ENCODE assay signal across 12 cellular contexts in genomic region chr6:43012364-43012763, GRCh38. TPM values are rescaled to one million over a fixed set of nuclear protein-coding genes. Genes with fewer than 3 reads are reported as not detected.
A peak's percentile ranks its signal among the peaks of the same experiment; 100 is the strongest.
DNase-seq lines count a peak whose midpoint lies in the region; TF ChIP-seq lines count a peak whose summit lies in the region.
"Had no signal": no experiment of that assay in that cellular context is flagged by ENCODE, and none has a peak within 500 bp of the region (broad histone marks: within the 10 kb centered on the region; RNA-seq: fewer than 3 reads in every experiment).

No MANE protein-coding gene starts in this region.

- no peaks in the 10 kb centered on the region for H3K9me2 ChIP-seq in neural cell (ENCODE audit: insufficient read depth, low read length)

- H3K4me3 ChIP-seq in NB4 (ENCODE audit: low read depth, low read length): peak overlapping the region; percentile 79
- H3K4me3 ChIP-seq in neural cell (ENCODE audit: low read length): peak overlapping the region; percentile 74
- H3K4me3 ChIP-seq in vagina: peak overlapping the region in 1 of 2 donors; percentile 85

- no TSS peak for BruUV-seq in Calu3 (replicated peaks; lab: Mats Ljungman, UMichigan)

- no peak for TF ChIP-seq POLR2A in NB4 (IDR thresholded peaks at IDR 0.05; ENCODE audit: extremely low read depth, insufficient read length)
- TF ChIP-seq POLR2A in vagina (IDR thresholded peaks at IDR 0.05): no peak

- no peak for TF ChIP-seq CTCF in Calu3 (IDR thresholded peaks at IDR 0.05; ENCODE audit: unreplicated experiment)
- TF ChIP-seq CTCF in NB4 (IDR thresholded peaks at IDR 0.05; ENCODE audit: low read depth, low read length): no peak
- TF ChIP-seq CTCF in neural cell (IDR thresholded peaks at IDR 0.05; ENCODE audit: poor library complexity, severe bottlenecking): no peak
- TF ChIP-seq CTCF in GM20000 (IDR thresholded peaks at IDR 0.05; ENCODE audit: extremely low read depth, missing control alignments): no peak
- TF ChIP-seq CTCF in vagina (IDR thresholded peaks at IDR 0.05): no peak

- DNase-seq in Calu3 (no peak), NB4 (ENCODE audit: low read depth) (no peak), GM20000 (ENCODE audit: low spot score) (no peak), vagina (ENCODE audit: extremely low spot score in 2 of 2) (no peak), DMS 273 treated with DMSO at 0.1 percent for 48 hours (lab: John Stamatoyannopoulos, UW) (no peak)
- no peak for DNase-seq in stimulated activated CD4-positive, alpha-beta T cell treated with anti-CD3 and anti-CD28 coated beads, Interleukin-4, amount 100 ng/mL, for 24 hours
- DNase-seq: activated effector memory CD4-positive, alpha-beta T cell treated with anti-CD3 and anti-CD28 coated beads, Interleukin-2, amount 50 U/mL, for 16 hours; MV-4-11; SHP77 treated with DMSO at 0.1 percent for 48 hours had no signal

- intact Hi-C loops in Calu3 (cut with micrococcal nuclease; ENCODE audit: unreplicated experiment): loop anchor here (2.0 kb wide), 1 partner anchor 16 kb away; no protein-coding TSS in a partner anchor
- intact Hi-C loops in dendritic cell treated with granulocyte-macrophage colony-stimulating factor and Interleukin-4, amounts not matched to agents 40 ng/mL and 50 ng/mL, for 4 days (cut with micrococcal nuclease): loop anchor here (5.0 kb wide), 1 partner anchor 795 kb away; the partner anchor contains the start of gene MRPS10
- intact Hi-C loops in vagina (cut with DNase I): loop anchor here (10.0 kb wide), 1 partner anchor 108 kb away; no protein-coding TSS in a partner anchor

- no peaks in the 10 kb centered on the region for H3K9me3 ChIP-seq in neural cell (ENCODE audit: low read length)
- H3K9me3 ChIP-seq in vagina: no peaks in the 10 kb centered on the region
- H3K9me3 ChIP-seq: right atrium auricular region had no signal

- CTCF ChIA-PET in Calu3 (lab: Charles Lee): interaction anchor here (0.8 to 2.8 kb wide), 2 partner anchors 131 to 170 kb away, joined by 3 to 15 read pairs; partner anchors contain the start of gene CUL9

- H3K9me3 Mint-ChIP-seq in Calu3 (ENCODE audit: low read depth, unreplicated experiment): no peaks in the 10 kb centered on the region
- H3K9me3 Mint-ChIP-seq in dendritic cell treated with granulocyte-macrophage colony-stimulating factor and Interleukin-4, amounts not matched to agents 40 ng/mL and 50 ng/mL, for 4 days: no peaks in the 10 kb centered on the region

- no peak for TF ChIP-seq RAD21 in neural cell (conservative IDR thresholded peaks at IDR 0.05)

- H3K4me1 ChIP-seq in vagina: peaks cover 44% of the 10 kb centered on the region

- peak overlapping the region; percentile 79 for H3K9ac ChIP-seq in neural cell (ENCODE audit: low read length)

- H3K4me1 Mint-ChIP-seq in Calu3 (ENCODE audit: low read depth, unreplicated experiment): peaks cover 28% of the 10 kb centered on the region
- peaks cover 56% of the 10 kb centered on the region for H3K4me1 Mint-ChIP-seq in dendritic cell treated with granulocyte-macrophage colony-stimulating factor and Interleukin-4, amounts not matched to agents 40 ng/mL and 50 ng/mL, for 4 days (ENCODE audit: low read depth)

- H3K4me3 Mint-ChIP-seq in Calu3 (ENCODE audit: low read depth, unreplicated experiment): peak overlapping the region; percentile 97
- no peak overlapping the region for H3K4me3 Mint-ChIP-seq in dendritic cell treated with granulocyte-macrophage colony-stimulating factor and Interleukin-4, amounts not matched to agents 40 ng/mL and 50 ng/mL, for 4 days

- H3K36me3 Mint-ChIP-seq in Calu3 (ENCODE audit: insufficient read depth, unreplicated experiment): peaks cover 30% of the 10 kb centered on the region
- peaks cover 90% of the 10 kb centered on the region for H3K36me3 Mint-ChIP-seq in dendritic cell treated with granulocyte-macrophage colony-stimulating factor and Interleukin-4, amounts not matched to agents 40 ng/mL and 50 ng/mL, for 4 days (ENCODE audit: low read depth)

- no peaks in the 10 kb centered on the region for H3K27me3 ChIP-seq in neural cell (ENCODE audit: insufficient read depth, low read depth, low read length)
- H3K27me3 ChIP-seq in vagina: no peaks in the 10 kb centered on the region
- H3K27me3 ChIP-seq: right atrium auricular region had no signal

- no peak overlapping the region for H3K27ac Mint-ChIP-seq in Calu3 (ENCODE audit: unreplicated experiment)
- H3K27ac Mint-ChIP-seq in dendritic cell treated with granulocyte-macrophage colony-stimulating factor and Interleukin-4, amounts not matched to agents 40 ng/mL and 50 ng/mL, for 4 days: peak overlapping the region; percentile 86

- no peak overlapping the region for H2AFZ ChIP-seq in neural cell (ENCODE audit: low read depth, low read length)

- H3F3A ChIP-seq in neural cell (ENCODE audit: insufficient read depth, low read length, poor library complexity, severe bottlenecking): no peaks in the 10 kb centered on the region

- H3K79me2 ChIP-seq in neural cell (replicated peaks; ENCODE audit: insufficient read depth, low read length): peaks cover 33% of the 10 kb centered on the region

- peak overlapping the region; percentile 100 for H3K4me2 ChIP-seq in neural cell (ENCODE audit: low read length)

- no peaks in the 10 kb centered on the region for H4K20me1 ChIP-seq in neural cell (ENCODE audit: insufficient read depth)

- H3K36me3 ChIP-seq in neural cell (ENCODE audit: insufficient read depth, low read length) (no peaks in the 10 kb centered on the region), vagina (peaks cover 0 to 47% of the 10 kb centered on the region in 2 donors)

- H3K27ac ChIP-seq in neural cell (ENCODE audit: low read length): no peak overlapping the region
- no peak overlapping the region for H3K27ac ChIP-seq in vagina

- H3K27me3 Mint-ChIP-seq in Calu3 (ENCODE audit: unreplicated experiment): no peaks in the 10 kb centered on the region
- H3K27me3 Mint-ChIP-seq in dendritic cell treated with granulocyte-macrophage colony-stimulating factor and Interleukin-4, amounts not matched to agents 40 ng/mL and 50 ng/mL, for 4 days: no peaks in the 10 kb centered on the region

- no peak for TF ChIP-seq EP300 in neural cell (conservative IDR thresholded peaks at IDR 0.05; ENCODE audit: poor library complexity, severe bottlenecking)

TF ChIP-seq in neural cell, 6 proteins besides CTCF, POLR2A, EP300 and RAD21:
- TF ChIP-seq POLR2AphosphoS5 (IDR thresholded peaks at IDR 0.05): no peak
- no peak for TF ChIP-seq MXI1 (conservative IDR thresholded peaks at IDR 0.05; ENCODE audit: poor library complexity, severe bottlenecking)
- no peak for TF ChIP-seq TAF1 (IDR thresholded peaks at IDR 0.05; ENCODE audit: low read depth)
- TF ChIP-seq SMC3 (conservative IDR thresholded peaks at IDR 0.05; ENCODE audit: poor library complexity): no peak
- no peak for TF ChIP-seq EZH2 (IDR thresholded peaks at IDR 0.05; ENCODE audit: borderline replicate concordance, insufficient read depth, low read length, poor library complexity, severe bottlenecking)
- no peak for TF ChIP-seq REST (IDR thresholded peaks at IDR 0.05; ENCODE audit: borderline replicate concordance)

RNA-seq across cellular contexts. Expression of gene MEA1, which starts 1.4 kb away (rescaled TPM):
- total RNA-seq in Calu3 (2022): 110 and 115 TPM in 2 replicates
- polyA plus RNA-seq in neural cell: 115 and 119 TPM in 2 replicates
- 41.4 and 51.2 TPM in 2 replicates for polyA minus RNA-seq in neural cell
- 40.3 TPM for total RNA-seq in vagina

RNA-seq across cellular contexts. Expression of gene KLHDC3, which starts 1.7 kb away (rescaled TPM):
- 85.9 and 95.7 TPM in 2 replicates for total RNA-seq in Calu3 (2022)
- 232 and 244 TPM in 2 replicates for polyA plus RNA-seq in neural cell
- polyA minus RNA-seq in neural cell: 135 and 161 TPM in 2 replicates
- 52.1 TPM for total RNA-seq in vagina

RNA-seq across cellular contexts. Expression of gene RRP36, which starts 9.1 kb away (rescaled TPM):
- total RNA-seq in Calu3 (2022): 94.9 and 101 TPM in 2 replicates
- 73.1 and 79.2 TPM in 2 replicates for polyA plus RNA-seq in neural cell
- polyA minus RNA-seq in neural cell: 91.2 and 95.9 TPM in 2 replicates
- total RNA-seq in vagina: 36.6 TPM

RNA-seq across cellular contexts. Expression of gene PPP2R5D, which starts 28.0 kb away (rescaled TPM):
- total RNA-seq in Calu3 (2022): 49.4 and 55.8 TPM in 2 replicates
- polyA plus RNA-seq in neural cell: 41.1 and 43.7 TPM in 2 replicates
- 50.9 and 55.0 TPM in 2 replicates for polyA minus RNA-seq in neural cell
- total RNA-seq in vagina: 26.3 TPM

RNA-seq across cellular contexts. Expression of gene PEX6, which starts 33.4 kb away (rescaled TPM):
- 27.8 and 28.4 TPM in 2 replicates for total RNA-seq in Calu3 (2022)
- 20.4 and 27.7 TPM in 2 replicates for polyA plus RNA-seq in neural cell
- 15.4 and 18.7 TPM in 2 replicates for polyA minus RNA-seq in neural cell
- 19.6 TPM for total RNA-seq in vagina
